In the genomic region with DNA sequence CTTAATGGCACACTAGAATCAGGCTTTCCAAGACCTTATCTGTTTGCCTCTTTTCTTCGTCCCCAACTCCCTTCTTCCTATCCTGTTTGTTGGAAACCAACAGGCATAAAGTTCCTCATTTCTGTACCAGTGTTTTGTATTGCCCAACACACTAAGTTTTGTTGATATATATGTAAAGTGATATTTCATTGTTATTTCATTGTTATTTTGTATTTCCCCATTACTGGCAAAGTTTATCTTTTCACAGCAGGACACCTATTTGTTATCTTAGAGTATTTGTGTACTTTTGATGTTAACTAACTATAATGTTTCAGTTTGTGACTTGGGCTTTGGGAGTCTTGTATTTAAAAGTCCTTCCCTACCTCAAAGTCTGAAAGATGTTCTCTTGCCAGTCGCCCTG, we compare ENCODE assay signal across 1 cellular context.
TF ChIP-seq lines count a peak whose summit lies in the region.

No MANE protein-coding gene starts in this region.

TF ChIP-seq in HEK293, 187 proteins besides CTCF, POLR2A, EP300 and RAD21 (continued from another document):
- TF ChIP-seq ZNF76 (tag by site-specific recombination; IDR thresholded peaks at IDR 0.05; ENCODE audit: borderline replicate concordance, low read depth): no peak
- no peak for TF ChIP-seq ZBTB7A (tag by site-specific recombination; IDR thresholded peaks at IDR 0.05; ENCODE audit: low read depth)
